Comparison of ENCODE assay signal across 25 cellular contexts in the genomic region with DNA sequence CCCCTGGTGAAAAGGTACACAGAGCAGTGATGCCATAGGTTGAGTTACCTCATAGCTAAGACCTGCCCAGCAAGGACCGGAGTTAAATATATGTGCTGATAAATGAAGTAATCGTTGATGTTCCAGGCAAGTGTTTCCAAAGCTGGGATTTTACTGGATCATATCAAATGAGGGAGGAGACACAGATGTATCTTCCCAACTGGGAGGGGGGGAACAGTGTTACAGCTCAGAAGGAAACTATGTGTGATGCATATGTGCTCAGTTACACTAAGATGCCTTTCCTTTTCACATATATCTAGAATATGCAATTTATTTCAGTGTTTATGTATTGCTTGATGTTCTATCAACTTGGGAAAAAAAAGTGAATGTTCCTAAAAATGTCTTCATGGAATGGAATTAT.
DNase-seq lines count a peak whose midpoint lies in the region; ATAC-seq and TF ChIP-seq lines count a peak whose summit lies in the region.
"Had no signal": no experiment of that assay in that cellular context is flagged by ENCODE, and none has a peak within 500 bp of the region (broad histone marks: within the 10 kb centered on the region; RNA-seq: fewer than 3 reads in every experiment).

No MANE protein-coding gene starts in this region.

- intact Hi-C loops in prostate gland (cut with DNase I): no loop called here

- H3K14ac ChIP-seq in trophoblast cell (ENCODE audit: low read length): no peak overlapping the region

- no peak overlapping the region for H4K12ac ChIP-seq in trophoblast cell (ENCODE audit: low read depth, low read length)

- H2AFZ ChIP-seq in trophoblast cell (ENCODE audit: insufficient read depth, low read length, poor library complexity): no peak overlapping the region

- TF ChIP-seq POLR2A in prostate gland (IDR thresholded peaks at IDR 0.05): no peak

- no peak overlapping the region for H3K18ac ChIP-seq in trophoblast cell (ENCODE audit: low read length)

- peak; percentile 14 for DNase-seq in GM03348 (ENCODE audit: low spot score)
- peak; percentile 74 for DNase-seq in NCI-H226
- DNase-seq in epithelial cell of esophagus (ENCODE audit: low read depth): peak; percentile 7
- peak in 1 of 2 donors; percentile 4 for DNase-seq in trophoblast cell
- DNase-seq in prostate gland (ENCODE audit: low spot score): no peak
- DNase-seq in pons (ENCODE audit: low spot score): no peak
- no peak for DNase-seq in NCI-H1105 (lab: John Stamatoyannopoulos, UW)
- DNase-seq: activated CD4-positive, alpha-beta T cell treated with anti-CD3 and anti-CD28 coated beads for 1 hour; activated naive CD4-positive, alpha-beta T cell treated with Interleukin-2 at 50 U/mL for 16 hours; activated T-cell treated with anti-CD3 and anti-CD28 coated beads, Interleukin-2, amount 50 U/mL, for 4 hours; amygdala; CD4-positive, alpha-beta memory T cell; DMS53; KBM-7; left ventricle myocardium superior; MV-4-11; NCI-H1694 treated with DMSO at 0.1 percent for 48 hours; NCI-H526 treated with DMSO at 0.1 percent for 48 hours; psoas muscle; stimulated activated CD4-positive, alpha-beta T cell treated with anti-CD3 and anti-CD28 coated beads, Interleukin-2, amount 100 ng/mL, for 24 hours; SW 1271 had no signal

- H3K36me3 ChIP-seq in trophoblast cell (ENCODE audit: control insufficient read depth in 1 of 2, insufficient read depth in 2 of 2, low read length in 2 of 2): no peaks in the 10 kb centered on the region
- no peaks in the 10 kb centered on the region for H3K36me3 ChIP-seq in prostate gland
- H3K36me3 ChIP-seq: cardiac muscle cell had no signal

- WGBS in trophoblast cell (ENCODE audit: extremely low coverage, insufficient coverage, insufficient read length): no CpG with 5 or more reads among the region's 2 CpGs
- 74% methylated on average over 2 of the region's 2 CpGs for WGBS in prostate gland

- H3K79me2 ChIP-seq in trophoblast cell (ENCODE audit: control insufficient read depth, insufficient read depth, low read length, poor library complexity): no peaks in the 10 kb centered on the region

- H3K27me3 ChIP-seq in trophoblast cell (ENCODE audit: insufficient read depth, low read length) (no peaks in the 10 kb centered on the region), prostate gland (replicated peaks; ENCODE audit: insufficient read depth) (no peaks in the 10 kb centered on the region)
- H3K27me3 ChIP-seq: cardiac muscle cell had no signal

- no peak overlapping the region for H3K4me2 ChIP-seq in trophoblast cell (ENCODE audit: low read length)

- H3K4me3 ChIP-seq in epithelial cell of esophagus (ENCODE audit: low read length) (no peak overlapping the region), trophoblast cell (ENCODE audit: low read depth, low read length) (no peak overlapping the region), prostate gland (no peak overlapping the region)
- H3K4me3 ChIP-seq: cardiac muscle cell, psoas muscle, skin epidermis had no signal

- H3K9me3 ChIP-seq in trophoblast cell (ENCODE audit: insufficient read depth, low read depth, low read length): no peaks in the 10 kb centered on the region
- H3K9me3 ChIP-seq in prostate gland: no peaks in the 10 kb centered on the region
- H3K9me3 ChIP-seq: psoas muscle had no signal

- H3K27ac ChIP-seq in trophoblast cell (ENCODE audit: low read depth, low read length): no peak overlapping the region
- no peak overlapping the region for H3K27ac ChIP-seq in prostate gland
- H3K27ac ChIP-seq: cardiac muscle cell, psoas muscle, skin epidermis had no signal

- no peak for TF ChIP-seq CTCF in epithelial cell of esophagus (IDR thresholded peaks at IDR 0.05; ENCODE audit: insufficient read depth, low read depth, low read length, missing control alignments)
- TF ChIP-seq CTCF in prostate gland (IDR thresholded peaks at IDR 0.05): no peak

- H2BK120ac ChIP-seq in trophoblast cell (ENCODE audit: insufficient read depth, low read length, poor library complexity): no peak overlapping the region

- no peak overlapping the region for H4K8ac ChIP-seq in trophoblast cell (ENCODE audit: low read depth, low read length)

- ATAC-seq in GM21390 (IDR thresholded peaks at IDR 0.05; ENCODE audit: unreplicated experiment): no peak
- ATAC-seq: activated T-cell treated with anti-CD3 and anti-CD28 coated beads, Interleukin-2, amount 50 U/mL, for 4 hours; left ventricle myocardium superior; psoas muscle; stimulated activated memory B cell treated with anti-CD40 and anti-IgM and Interleukin-4, amounts not matched to agents 10 μg/mL and 1 μg/mL and 100 μg/mL, for 72 hours had no signal

- no peak overlapping the region for H3K9ac ChIP-seq in trophoblast cell (ENCODE audit: low read length)

- no peak overlapping the region for H3K23ac ChIP-seq in trophoblast cell (ENCODE audit: low read length)

- peaks cover 0 to 5% of the 10 kb centered on the region in 2 experiments for H3K4me1 ChIP-seq in trophoblast cell (ENCODE audit: control insufficient read depth in 1 of 2, insufficient read depth in 2 of 2, low read length in 2 of 2)
- H3K4me1 ChIP-seq in prostate gland (replicated peaks): no peaks in the 10 kb centered on the region
- H3K4me1 ChIP-seq: psoas muscle had no signal

- no peak overlapping the region for H3K4ac ChIP-seq in trophoblast cell (ENCODE audit: low read depth, low read length)

- H3K79me1 ChIP-seq in trophoblast cell (ENCODE audit: low read length): peaks cover 5% of the 10 kb centered on the region

- peak overlapping the region; percentile 66 for H2BK12ac ChIP-seq in trophoblast cell (ENCODE audit: low read length)

- H4K91ac ChIP-seq in trophoblast cell (ENCODE audit: low read depth, low read length): no peak overlapping the region

- H2AK5ac ChIP-seq in trophoblast cell (ENCODE audit: low read length): no peak overlapping the region

- H2BK5ac ChIP-seq in trophoblast cell (ENCODE audit: low read depth, low read length, poor library complexity): no peak overlapping the region

Comparison
In these comparisons a context has a peak if more than half of its experiments do, and no peak if none do; other contexts are left out.
1. DNase-seq: peak in GM03348 (single experiment), NCI-H226 (single experiment) and epithelial cell of esophagus (single experiment); none in prostate gland (single experiment), pons (single experiment) and NCI-H1105 (single experiment).